Comparison of ENCODE assay signal across 26 cellular contexts in genomic region chr11:26698224-26698623, GRCh38. TPM values are rescaled to one million over a fixed set of nuclear protein-coding genes. Genes with fewer than 3 reads are reported as not detected.
DNase-seq lines count a peak whose midpoint lies in the region; ATAC-seq and TF ChIP-seq lines count a peak whose summit lies in the region.
"Had no signal": no experiment of that assay in that cellular context is flagged by ENCODE, and none has a peak within 500 bp of the region (broad histone marks: within the 10 kb centered on the region; RNA-seq: fewer than 3 reads in every experiment).

No MANE protein-coding gene starts in this region.

- H3K9me3 Mint-ChIP-seq in natural killer cell: peaks cover 2 to 5% of the 10 kb centered on the region in 2 donors
- peaks cover 2% of the 10 kb centered on the region for H3K9me3 Mint-ChIP-seq in activated CD8-positive, alpha-beta memory T cell treated with anti-CD3 and anti-CD28 coated beads, Interleukin-2, amount 10 ng/mL, durations not matched to agents 7 days and 5 days (ENCODE audit: low read depth)
- H3K9me3 Mint-ChIP-seq: GM23338, H9 had no signal

- no peak overlapping the region for H3K27ac ChIP-seq in colonic mucosa
- no peak overlapping the region for H3K27ac ChIP-seq in mammary epithelial cell (ENCODE audit: insufficient read depth, low read depth, low read length)
- H3K27ac ChIP-seq in WERI-Rb-1: no peak overlapping the region
- H3K27ac ChIP-seq: A549 had no signal

- no peaks in the 10 kb centered on the region for H3K36me3 Mint-ChIP-seq in natural killer cell
- no peaks in the 10 kb centered on the region for H3K36me3 Mint-ChIP-seq in activated CD8-positive, alpha-beta memory T cell treated with anti-CD3 and anti-CD28 coated beads, Interleukin-2, amount 10 ng/mL, durations not matched to agents 7 days and 5 days
- H3K36me3 Mint-ChIP-seq: CD4-positive, alpha-beta memory T cell had no signal

- H3K27me3 ChIP-seq in colonic mucosa (no peaks in the 10 kb centered on the region), mammary epithelial cell (ENCODE audit: insufficient read depth, low read length) (no peaks in the 10 kb centered on the region), WERI-Rb-1 (ENCODE audit: insufficient read depth, low read depth, severe bottlenecking) (no peaks in the 10 kb centered on the region)

- no peak overlapping the region for H3K4me2 ChIP-seq in mammary epithelial cell (ENCODE audit: insufficient read depth, low read depth, low read length)
- H3K4me2 ChIP-seq: A549, GM23338 had no signal

- BruUV-seq in mammary epithelial cell (replicated peaks; lab: Mats Ljungman, UMichigan): no TSS peak

- H3K27me3 Mint-ChIP-seq in natural killer cell (ENCODE audit: low read depth in 2 of 2): no peaks in the 10 kb centered on the region
- H3K27me3 Mint-ChIP-seq in activated CD8-positive, alpha-beta memory T cell treated with anti-CD3 and anti-CD28 coated beads, Interleukin-2, amount 10 ng/mL, durations not matched to agents 7 days and 5 days: no peaks in the 10 kb centered on the region
- H3K27me3 Mint-ChIP-seq: CD4-positive, alpha-beta memory T cell had no signal

- CTCF ChIA-PET in activated CD8-positive, alpha-beta memory T cell treated with anti-CD3 and anti-CD28 coated beads, Interleukin-2, amount 10 ng/mL, durations not matched to agents 7 days and 5 days (lab: Charles Lee): no interaction called here
- CTCF ChIA-PET in mammary epithelial cell (lab: Charles Lee; ENCODE audit: low non-redundant PET): no interaction called here

- no peak overlapping the region for H3K4me3 Mint-ChIP-seq in natural killer cell
- H3K4me3 Mint-ChIP-seq in activated CD8-positive, alpha-beta memory T cell treated with anti-CD3 and anti-CD28 coated beads, Interleukin-2, amount 10 ng/mL, durations not matched to agents 7 days and 5 days: no peak overlapping the region
- H3K4me3 Mint-ChIP-seq: CD4-positive, alpha-beta memory T cell; GM23338; H9 had no signal

- TF ChIP-seq CTCF in colonic mucosa (IDR thresholded peaks at IDR 0.05) (no peak), natural killer cell (IDR thresholded peaks at IDR 0.05) (no peak), mammary epithelial cell (conservative IDR thresholded peaks at IDR 0.05 in 1 of 2, IDR thresholded peaks at IDR 0.05 in 1 of 2; ENCODE audit: extremely low read depth in 1 of 2, insufficient read depth in 1 of 2, low read depth in 1 of 2, low read length in 2 of 2) (no peak), WERI-Rb-1 (IDR thresholded peaks at IDR 0.05; ENCODE audit: low read depth, low read length) (no peak)

- ATAC-seq in left lobe of liver (peak; percentile 83), natural killer cell (no peak)
- ATAC-seq in activated CD8-positive, alpha-beta memory T cell treated with anti-CD3 and anti-CD28 coated beads, Interleukin-2, amount 10 ng/mL, durations not matched to agents 7 days and 5 days: no peak
- ATAC-seq: A549, GM23338, HCT116 had no signal

- intact Hi-C loops in colonic mucosa (cut with DNase I): no loop called here
- intact Hi-C loops in natural killer cell (cut with micrococcal nuclease): no loop called here
- intact Hi-C loops in mammary epithelial cell (cut with micrococcal nuclease): no loop called here

- H3K79me2 ChIP-seq in mammary epithelial cell (ENCODE audit: insufficient read depth, low read length): no peaks in the 10 kb centered on the region

- peaks cover 7% of the 10 kb centered on the region for H3K4me1 ChIP-seq in colonic mucosa
- no peaks in the 10 kb centered on the region for H3K4me1 ChIP-seq in mammary epithelial cell (ENCODE audit: insufficient read depth, low read length)
- H3K4me1 ChIP-seq: A549 had no signal

- dilution Hi-C loops in mammary epithelial cell (cut with HindIII; ENCODE audit: low sequenced_read_pairs): no loop called here

- no peaks in the 10 kb centered on the region for H3K4me1 Mint-ChIP-seq in natural killer cell
- no peaks in the 10 kb centered on the region for H3K4me1 Mint-ChIP-seq in activated CD8-positive, alpha-beta memory T cell treated with anti-CD3 and anti-CD28 coated beads, Interleukin-2, amount 10 ng/mL, durations not matched to agents 7 days and 5 days
- H3K4me1 Mint-ChIP-seq: CD4-positive, alpha-beta memory T cell had no signal

- in situ Hi-C loops in mammary epithelial cell (cut with MboI; ENCODE audit: low sequenced_read_pairs in 2 of 2): no loop called here

- WGBS in mammary epithelial cell (ENCODE audit: low coverage, missing lambda C conversion rate): 84% methylated on average over 2 of the region's 2 CpGs

- H3K4me3 ChIP-seq in colonic mucosa (no peak overlapping the region), mammary epithelial cell (replicated peaks in 1 of 3; ENCODE audit: insufficient read depth in 1 of 3, low read depth in 2 of 3, low read length in 3 of 3) (no peak overlapping the region), WERI-Rb-1 (ENCODE audit: low read depth, low read length) (no peak overlapping the region)
- H3K4me3 ChIP-seq: A549, GM23338 had no signal

- no peaks in the 10 kb centered on the region for H4K20me1 ChIP-seq in mammary epithelial cell (ENCODE audit: insufficient read depth, low read length)

- no peaks in the 10 kb centered on the region for H3K36me3 ChIP-seq in colonic mucosa
- no peaks in the 10 kb centered on the region for H3K36me3 ChIP-seq in mammary epithelial cell (ENCODE audit: insufficient read depth, low read length)
- H3K36me3 ChIP-seq in WERI-Rb-1: no peaks in the 10 kb centered on the region

- H3K9me3 ChIP-seq in colonic mucosa (no peaks in the 10 kb centered on the region), mammary epithelial cell (replicated peaks; ENCODE audit: insufficient read depth, low read length) (no peaks in the 10 kb centered on the region), WERI-Rb-1 (ENCODE audit: severe bottlenecking) (no peaks in the 10 kb centered on the region)
- H3K9me3 ChIP-seq: A549 had no signal

- H3K27ac Mint-ChIP-seq in natural killer cell: no peak overlapping the region
- no peak overlapping the region for H3K27ac Mint-ChIP-seq in activated CD8-positive, alpha-beta memory T cell treated with anti-CD3 and anti-CD28 coated beads, Interleukin-2, amount 10 ng/mL, durations not matched to agents 7 days and 5 days
- H3K27ac Mint-ChIP-seq: CD4-positive, alpha-beta memory T cell; GM23338; H9 had no signal

- DNase-seq in HT-29 (ENCODE audit: low spot score) (peak; percentile 37), colonic mucosa (peak; percentile 78), left lobe of liver (ENCODE audit: low spot score) (no peak), mucosa of gallbladder (ENCODE audit: low spot score) (peak; percentile 56), natural killer cell (no peak), mammary epithelial cell (no peak), WERI-Rb-1 (no peak)
- no peak for DNase-seq in activated CD8-positive, alpha-beta memory T cell treated with anti-CD3 and anti-CD28 coated beads, Interleukin-2, amount 10 ng/mL, durations not matched to agents 7 days and 5 days
- DNase-seq: 8988T; ACHN; AML-193; C1 segment of cervical spinal cord; Calu3; CD4-positive, alpha-beta memory T cell; COR-L47; DMS53; DMS79 treated with DMSO at 0.1 percent for 48 hours; GF-D8; H9 had no signal

- H2AFZ ChIP-seq in mammary epithelial cell (ENCODE audit: low read depth, low read length): no peak overlapping the region

- no peak overlapping the region for H3K9ac ChIP-seq in colonic mucosa (ENCODE audit: low read depth in 2 of 2, low read length in 2 of 2)
- no peak overlapping the region for H3K9ac ChIP-seq in mammary epithelial cell (ENCODE audit: insufficient read depth, low read length)

RNA-seq across cellular contexts. Expression of gene SLC5A12, which starts 23.6 kb away (rescaled TPM):
- not detected in 2 replicates for total RNA-seq in HT-29 (2014; rRNA removed; shearing (Covaris generic))
- total RNA-seq in colonic mucosa (under 1 TPM; 0.16 to 0.30 TPM), left lobe of liver (0.20 TPM), mucosa of gallbladder (0.26 TPM), natural killer cell (not detected), mammary epithelial cell (not detected)
- not detected for total RNA-seq in activated CD8-positive, alpha-beta memory T cell treated with anti-CD3 and anti-CD28 coated beads, Interleukin-2, amount 10 ng/mL, durations not matched to agents 7 days and 5 days
- not detected for polyA plus RNA-seq in mammary epithelial cell
- not detected for polyA minus RNA-seq in mammary epithelial cell
- total RNA-seq: Calu3; CD4-positive, alpha-beta memory T cell; Daoy; G401; H4 had no signal
- polyA plus RNA-seq: A549; BJ; CD4-positive, alpha-beta memory T cell had no signal

Comparison
In these comparisons a context has a peak if more than half of its experiments do, and no peak if none do; other contexts are left out.
1. DNase-seq: peak in HT-29 (single experiment), colonic mucosa (single experiment) and mucosa of gallbladder (single experiment); none in left lobe of liver (single experiment), natural killer cell (single experiment), activated CD8-positive, alpha-beta memory T cell treated with anti-CD3 and anti-CD28 coated beads, Interleukin-2, amount 10 ng/mL, durations not matched to agents 7 days and 5 days (single experiment), mammary epithelial cell (single experiment) and WERI-Rb-1 (single experiment).